Comparison of ENCODE assay signal across 29 cellular contexts in genomic region chr7:41152179-41152678, GRCh38.
"Had no signal": no experiment of that assay in that cellular context is flagged by ENCODE, and none has a peak within 500 bp of the region (broad histone marks: within the 10 kb centered on the region; RNA-seq: fewer than 3 reads in every experiment).

No MANE protein-coding gene starts in this region.

- H3K36me3 ChIP-seq: colonic mucosa, esophagus muscularis mucosa, esophagus squamous epithelium, gastrocnemius medialis, gastroesophageal sphincter, heart left ventricle, heart right ventricle had no signal

- H3K27ac Mint-ChIP-seq: dendritic cell treated with granulocyte-macrophage colony-stimulating factor and Interleukin-4, amounts not matched to agents 40 ng/mL and 50 ng/mL, for 4 days; effector memory CD8-positive, alpha-beta T cell; endodermal cell had no signal

- FAIRE-seq: colon, endometrium, endothelial cell of umbilical vein, frontal cortex had no signal

- H3K4me3 Mint-ChIP-seq: dendritic cell treated with granulocyte-macrophage colony-stimulating factor and Interleukin-4, amounts not matched to agents 40 ng/mL and 50 ng/mL, for 4 days; effector memory CD8-positive, alpha-beta T cell; endodermal cell had no signal

- ATAC-seq: effector memory CD8-positive, alpha-beta T cell; esophagus mucosa; foreskin keratinocyte; gastrocnemius medialis; gastroesophageal sphincter; heart left ventricle; heart right ventricle had no signal

- H3K4me1 Mint-ChIP-seq: endodermal cell had no signal

- H3K27me3 ChIP-seq: colonic mucosa, esophagus muscularis mucosa, esophagus squamous epithelium, foreskin keratinocyte, gastrocnemius medialis, gastroesophageal sphincter, heart left ventricle, heart right ventricle had no signal

- DNase-seq: colonic mucosa; cortex of kidney; dermis blood vessel endothelial cell; dorsolateral prefrontal cortex; effector CD4-positive, alpha-beta T cell; effector CD8-positive, alpha-beta T cell; effector memory CD4-positive, alpha-beta T cell; effector memory CD8-positive, alpha-beta T cell; endodermal cell; erythroblast; esophagus squamous epithelium; foreskin fibroblast; foreskin keratinocyte; foreskin melanocyte; gastrocnemius medialis; glutamatergic neuron; head of caudate nucleus; heart left ventricle; heart right ventricle had no signal

- H3K4me3 ChIP-seq: colonic mucosa, coronary artery, dorsolateral prefrontal cortex, esophagus muscularis mucosa, esophagus squamous epithelium, gastrocnemius medialis, gastroesophageal sphincter, heart left ventricle, heart right ventricle had no signal

- H3K9me3 ChIP-seq: colonic mucosa, esophagus muscularis mucosa, esophagus squamous epithelium, gastrocnemius medialis, gastroesophageal sphincter, heart left ventricle, heart right ventricle had no signal

- H3K9me3 Mint-ChIP-seq: dendritic cell treated with granulocyte-macrophage colony-stimulating factor and Interleukin-4, amounts not matched to agents 40 ng/mL and 50 ng/mL, for 4 days; endodermal cell had no signal

- H3K4me1 ChIP-seq: colonic mucosa, esophagus muscularis mucosa, gastrocnemius medialis, gastroesophageal sphincter, heart left ventricle, heart right ventricle had no signal

- H3K27me3 Mint-ChIP-seq: dendritic cell treated with granulocyte-macrophage colony-stimulating factor and Interleukin-4, amounts not matched to agents 40 ng/mL and 50 ng/mL, for 4 days; effector memory CD8-positive, alpha-beta T cell had no signal

- H3K27ac ChIP-seq: colonic mucosa, coronary artery, dorsolateral prefrontal cortex, epithelial cell of prostate, esophagus muscularis mucosa, esophagus squamous epithelium, gastrocnemius medialis, gastroesophageal sphincter, heart left ventricle, heart right ventricle had no signal
